18 cellular contexts compared by ENCODE assay signal in genomic region chr7:106155027-106155426, GRCh38. TPM values are rescaled to one million over a fixed set of nuclear protein-coding genes. Genes with fewer than 3 reads are reported as not detected.
A peak's percentile ranks its signal among the peaks of the same experiment; 100 is the strongest.
DNase-seq lines count a peak whose midpoint lies in the region; ATAC-seq, FAIRE-seq and TF ChIP-seq lines count a peak whose summit lies in the region.
"Had no signal": no experiment of that assay in that cellular context is flagged by ENCODE, and none has a peak within 500 bp of the region (broad histone marks: within the 10 kb centered on the region; RNA-seq: fewer than 3 reads in every experiment).

No MANE protein-coding gene starts in this region.

- in situ Hi-C loops in K562 (cut with MboI) = no loop called here

- TF ChIP-seq CTCF in DOHH2 (IDR thresholded peaks at IDR 0.05; ENCODE audit: low read depth, low read length, poor library complexity, severe bottlenecking) (no peak), Loucy (conservative IDR thresholded peaks at IDR 0.05; ENCODE audit: low read length) (peak; percentile 25; the same call in 1 of the 2 replicates), K562 (IDR thresholded peaks at IDR 0.05 in 2 of 3, conservative IDR thresholded peaks at IDR 0.05 in 1 of 3; ENCODE audit: insufficient read depth in 2 of 3, low read depth in 1 of 3, low read length in 3 of 3) (peak in 1 of 3 experiments; percentile 7; a peak in 1 of 6 replicates)

- no peak for TF ChIP-seq RAD21 in K562 (CRISPR knock-in tag; conservative IDR thresholded peaks at IDR 0.05 in 1 of 2, IDR thresholded peaks at IDR 0.05 in 1 of 2)

- CTCF ChIA-PET in K562 (lab: Yijun Ruan, JAX; ENCODE audit: low intra/inter-chr PET ratio) = interaction anchor here (0.5 to 5.6 kb wide), 7 partner anchors 12 to 490 kb away, joined by 3 to 125 read pairs (median 3); no protein-coding TSS in a partner anchor

- H3K4me3 ChIP-seq in DOHH2 (ENCODE audit: low read length) (peak overlapping the region; percentile 68), Loucy (ENCODE audit: low read length, poor library complexity, severe bottlenecking) (no peak overlapping the region), K562 (no peak overlapping the region)
- H3K4me3 ChIP-seq: SK-N-MC had no signal

- no peaks in the 10 kb centered on the region for H3K9me1 ChIP-seq in K562 (ENCODE audit: control insufficient read depth, insufficient read depth, low read length)

- WGBS in K562 (ENCODE audit: insufficient coverage, low coverage, missing lambda C conversion rate) = 2% methylated on average over 4 of the region's 4 CpGs

- H3K9me2 ChIP-seq in DOHH2 (replicated peaks; ENCODE audit: control insufficient read depth, low read length) (no peaks in the 10 kb centered on the region), Loucy (replicated peaks; ENCODE audit: low read depth, low read length) (no peaks in the 10 kb centered on the region)

- peak; percentile 39 for FAIRE-seq in GM19239 (lab: Jason Lieb, UNC)
- FAIRE-seq in K562 (lab: Jason Lieb, UNC) = no peak

- POLR2A ChIA-PET in K562 (lab: Yijun Ruan, JAX) = interaction anchor here (0.6 to 2.1 kb wide), 4 partner anchors 12 to 97 kb away, joined by 3 to 5 read pairs (median 4); no protein-coding TSS in a partner anchor

- peaks cover 54% of the 10 kb centered on the region for H3K4me1 ChIP-seq in DOHH2 (ENCODE audit: control insufficient read depth, low read length)
- peaks cover 34% of the 10 kb centered on the region for H3K4me1 ChIP-seq in Loucy (ENCODE audit: insufficient read depth, low read length, poor library complexity, severe bottlenecking)
- no peaks in the 10 kb centered on the region for H3K4me1 ChIP-seq in K562 (replicated peaks in 1 of 2; ENCODE audit: control insufficient read depth in 2 of 2, insufficient read depth in 2 of 2, low read length in 2 of 2)

- H3F3A ChIP-seq in DOHH2 (ENCODE audit: control insufficient read depth, insufficient read depth) = peaks cover 19% of the 10 kb centered on the region
- no peaks in the 10 kb centered on the region for H3F3A ChIP-seq in Loucy (ENCODE audit: low read depth)

- H3K36me3 ChIP-seq in DOHH2 (ENCODE audit: control insufficient read depth, low read length) = no peaks in the 10 kb centered on the region
- no peaks in the 10 kb centered on the region for H3K36me3 ChIP-seq in Loucy (ENCODE audit: insufficient read depth, low read length)
- no peaks in the 10 kb centered on the region for H3K36me3 ChIP-seq in K562 (ENCODE audit: control insufficient read depth, insufficient read depth, low read length)

- TF ChIP-seq EP300 in K562 (IDR thresholded peaks at IDR 0.05; ENCODE audit: low read length) = no peak

- H3K4me2 ChIP-seq in DOHH2 (ENCODE audit: low read length) (peak overlapping the region; percentile 80), Loucy (ENCODE audit: low read depth, low read length, poor library complexity, severe bottlenecking) (peak overlapping the region; percentile 36), K562 (ENCODE audit: insufficient read depth, low read length) (no peak overlapping the region)

- 0 out of 2 replicates have a peak, but pooled peaks cover 5% of the 10 kb centered on the region for H3K27me3 ChIP-seq in DOHH2 (ENCODE audit: control insufficient read depth, low read length)
- H3K27me3 ChIP-seq in Loucy (ENCODE audit: insufficient read depth, low read length, poor library complexity, severe bottlenecking) = peaks cover 10% of the 10 kb centered on the region
- peaks cover 38 to 57% of the 10 kb centered on the region in 2 experiments for H3K27me3 ChIP-seq in K562 (ENCODE audit: control insufficient read depth in 2 of 2, insufficient read depth in 2 of 2, low read length in 2 of 2)

- H3K9ac ChIP-seq in Loucy (ENCODE audit: low read depth, low read length, poor library complexity, severe bottlenecking) = no peak overlapping the region
- H3K9ac ChIP-seq in K562 (ENCODE audit: insufficient read depth in 1 of 2, low read depth in 2 of 2, low read length in 2 of 2) = no peak overlapping the region

- H4K20me1 ChIP-seq in DOHH2 (ENCODE audit: control insufficient read depth, insufficient read depth, low read depth, low read length) (no peaks in the 10 kb centered on the region), Loucy (ENCODE audit: insufficient read depth, low read length, poor library complexity, severe bottlenecking) (no peaks in the 10 kb centered on the region), K562 (replicated peaks; ENCODE audit: control insufficient read depth, insufficient read depth, low read length) (no peaks in the 10 kb centered on the region)

- H2AFZ ChIP-seq in Loucy (ENCODE audit: low read length) (no peak overlapping the region), K562 (ENCODE audit: low read depth, low read length) (no peak overlapping the region)

- TF ChIP-seq POLR2A in K562 (conservative IDR thresholded peaks at IDR 0.05) = no peak

- no TSS peak for BruUV-seq in K562 (replicated peaks; lab: Mats Ljungman, UMichigan)

- ATAC-seq in K562 = no peak

- DNase-seq in GM19239 (ENCODE audit: insufficient read length, low spot score) (no peak), K562 (ENCODE audit: extremely low read depth in 1 of 4, low spot score in 3 of 4) (no peak), NCI-H146 treated with DMSO at 0.1 percent for 48 hours (lab: John Stamatoyannopoulos, UW; ENCODE audit: unreplicated experiment) (no peak), posterior vena cava (ENCODE audit: low spot score) (no peak)
- DNase-seq in activated CD4-positive, alpha-beta T cell treated with anti-CD3 and anti-CD28 coated beads, Interleukin-2, amount 50 U/mL, for 4 hours = no peak
- no peak for DNase-seq in activated CD8-positive, alpha-beta memory T cell treated with anti-CD3 and anti-CD28 coated beads for 24 hours
- DNase-seq: NCI-H1092, NCI-H1436, NCI-H2029 treated with DMSO at 0.1 percent for 48 hours, NCI-H226, NCI-H510A treated with DMSO at 0.1 percent for 48 hours, NCI-H82, SHP77 treated with DMSO at 0.1 percent for 48 hours, T-helper 2 cell had no signal

- intact Hi-C loops in K562 (cut with micrococcal nuclease) (no loop called here), posterior vena cava (cut with DNase I) (loop anchor here (1.0 to 10.0 kb wide), 2 partner anchors 98 to 390 kb away; no protein-coding TSS in a partner anchor)

- H3K9me3 ChIP-seq in DOHH2 (ENCODE audit: control insufficient read depth, insufficient read depth, low read length) (no peaks in the 10 kb centered on the region), Loucy (ENCODE audit: insufficient read depth, low read depth, low read length) (no peaks in the 10 kb centered on the region), K562 (replicated peaks; ENCODE audit: control insufficient read depth, insufficient read depth, low read depth, low read length) (no peaks in the 10 kb centered on the region)

- H3K79me2 ChIP-seq in DOHH2 (ENCODE audit: control insufficient read depth, low read length) = no peaks in the 10 kb centered on the region
- H3K79me2 ChIP-seq in Loucy (ENCODE audit: insufficient read depth, low read length) = no peaks in the 10 kb centered on the region
- H3K79me2 ChIP-seq in K562 (ENCODE audit: control insufficient read depth, insufficient read depth, low read length) = no peaks in the 10 kb centered on the region

- H3K27ac ChIP-seq in DOHH2 (ENCODE audit: low read depth, low read length) (peak overlapping the region; percentile 58), K562 (ENCODE audit: extremely low read depth, low read depth, low read length) (no peak overlapping the region)
- H3K27ac ChIP-seq: RWPE1, SK-N-MC had no signal

TF ChIP-seq in K562, 482 proteins besides CTCF, POLR2A, EP300 and RAD21:
- TF ChIP-seq MYBL2 (IDR thresholded peaks at IDR 0.05; ENCODE audit: low read depth) (0 out of 2 replicates have a peak, but pooled peaks have one; percentile 9), MYBL2 (CRISPR knock-in tag; IDR thresholded peaks at IDR 0.05; ENCODE audit: borderline replicate concordance) (no peak), FOXA3 (CRISPR knock-in tag; conservative IDR thresholded peaks at IDR 0.05 in 1 of 2, IDR thresholded peaks at IDR 0.05 in 1 of 2) (no peak)
TF ChIP-seq in K562: peak in this region for 1.

RNA-seq across cellular contexts. Expression of gene SYPL1, which starts 42.9 kb away (rescaled TPM):
- 58.3 and 92.7 TPM in 2 replicates for total RNA-seq in K562 (2011; cell fraction: chromatin; rRNA removed; ENCODE audit: low replicate concordance)
- 54.4 and 68.0 TPM in 2 replicates for total RNA-seq in K562 (2011; cell fraction: nucleolus; rRNA removed)
- total RNA-seq in K562 (2011; cell fraction: nucleoplasm; rRNA removed) = 90.3 and 115 TPM in 2 replicates
- total RNA-seq in K562 (2014; rRNA removed) = 23.8 and 25.5 TPM in 2 replicates
- total RNA-seq in K562 (2014; rRNA removed; fragmentation: Illumina TruSeq; extraction: Trizol) = 51.3 and 58.3 TPM in 2 replicates
- total RNA-seq in K562 (2015; rRNA removed; fragmentation: Illumina TruSeq; extraction: Trizol) = 45.0 and 47.8 TPM in 2 replicates
- 70.2 and 73.4 TPM in 2 replicates for total RNA-seq in K562 (2021)
- polyA plus RNA-seq in K562 (2011; rRNA removed) = 71.7 and 100 TPM in 2 replicates
- 41.5 and 68.5 TPM in 2 replicates for polyA plus RNA-seq in K562 (2011; cell fraction: cytosol; rRNA removed)
- polyA plus RNA-seq in K562 (2011; cell fraction: nucleus; rRNA removed) = 15.7 and 22.1 TPM in 2 replicates
- polyA plus RNA-seq in K562 (2012) = 94.6 and 111 TPM in 2 replicates
- 71.9 and 81.5 TPM in 2 replicates for polyA plus RNA-seq in K562 (2014; fragmentation: Illumina TruSeq; extraction: Trizol)
- polyA plus RNA-seq in K562 (2014; fragmentation: Nextera tagmentation; extraction: Ambion mirVana) = 100 to 1,000 TPM; 171 to 214 TPM
- polyA plus RNA-seq in K562 (2014; rRNA removed) = 53.5 and 54.1 TPM in 2 replicates
- polyA minus RNA-seq in K562 (2011; rRNA and poly(A)+ RNA removed) = 68.6 and 85.2 TPM in 2 replicates
- 27.0 and 38.1 TPM in 2 replicates for polyA minus RNA-seq in K562 (2011; cell fraction: cytosol; rRNA and poly(A)+ RNA removed)
- 14.4 and 20.3 TPM in 2 replicates for polyA minus RNA-seq in K562 (2011; cell fraction: nucleus; rRNA and poly(A)+ RNA removed)
- total RNA-seq in posterior vena cava = 10 to 100 TPM; 81.4 to 89.8 TPM
